ENCODE assay signal across 1 cellular context in genomic region chr6:142934599-142934998, GRCh38.
TF ChIP-seq lines count a peak whose summit lies in the region.

No MANE protein-coding gene starts in this region.

TF ChIP-seq in GM12878, 131 proteins besides CTCF, POLR2A, EP300 and RAD21 (continued from another document):
- TF ChIP-seq ZNF207 (IDR thresholded peaks at IDR 0.05; ENCODE audit: borderline replicate concordance) (no peak), IKZF1 (conservative IDR thresholded peaks at IDR 0.05) (peak; percentile 25)
TF ChIP-seq in GM12878: peak in this region for 6.
